ENCODE assay signal across 1 cellular context in genomic region chr21:34670962-34671348, GRCh38.
TF ChIP-seq lines count a peak whose summit lies in the region.

No MANE protein-coding gene starts in this region.

TF ChIP-seq in HCT116, 20 proteins besides CTCF, POLR2A, EP300 and RAD21 (continued from another document):
- no peak for TF ChIP-seq SRF (IDR thresholded peaks at IDR 0.05; ENCODE audit: low read depth)
- no peak for TF ChIP-seq SP1 (IDR thresholded peaks at IDR 0.05; ENCODE audit: low read depth)
- no peak for TF ChIP-seq CEBPB (IDR thresholded peaks at IDR 0.05; ENCODE audit: low read depth)
- TF ChIP-seq ZNF274 (IDR thresholded peaks at IDR 0.05; ENCODE audit: low read depth, low read length): no peak
